In genomic region chr6:139751179-139751578, GRCh38 we compare ENCODE assay signal across 23 cellular contexts.
A peak's percentile ranks its signal among the peaks of the same experiment; 100 is the strongest.
DNase-seq lines count a peak whose midpoint lies in the region; ATAC-seq, FAIRE-seq and TF ChIP-seq lines count a peak whose summit lies in the region.
"Had no signal": no experiment of that assay in that cellular context is flagged by ENCODE, and none has a peak within 500 bp of the region (broad histone marks: within the 10 kb centered on the region; RNA-seq: fewer than 3 reads in every experiment).

No MANE protein-coding gene starts in this region.

- H3K4me3 Mint-ChIP-seq in astrocyte (ENCODE audit: unreplicated experiment), result no peak overlapping the region
- H3K4me3 Mint-ChIP-seq: activated CD8-positive, alpha-beta T cell treated with anti-CD3 and anti-CD28 coated beads for 36 hours; CD4-positive, alpha-beta T cell had no signal

- no peaks in the 10 kb centered on the region for H3K9me3 Mint-ChIP-seq in astrocyte (ENCODE audit: unreplicated experiment)
- H3K9me3 Mint-ChIP-seq: activated CD8-positive, alpha-beta T cell treated with anti-CD3 and anti-CD28 coated beads for 36 hours; CD4-positive, alpha-beta T cell had no signal

- no peak overlapping the region for H2AFZ ChIP-seq in astrocyte (ENCODE audit: low read depth, low read length)
- H2AFZ ChIP-seq in osteoblast (ENCODE audit: low read length), result peak overlapping the region; percentile 56

- DNase-seq in ELR (ENCODE audit: low read depth) (peak; percentile 41), astrocyte (ENCODE audit: low read depth) (no peak), fibroblast of the conjunctiva (ENCODE audit: low read depth) (peak; percentile 88), osteoblast (ENCODE audit: insufficient read length, low spot score, missing footprints) (no peak), KBM-7 (no peak), NCI-H1105 treated with DMSO at 0.1 percent for 48 hours (lab: John Stamatoyannopoulos, UW) (no peak)
- DNase-seq: activated CD8-positive, alpha-beta T cell treated with anti-CD3 and anti-CD28 coated beads for 36 hours; activated naive CD4-positive, alpha-beta T cell; CD4-positive, alpha-beta T cell; cerebellar nuclear complex; DMS 273 treated with DMSO at 0.1 percent for 48 hours; effector CD4-positive, alpha-beta T cell; kidney glomerular epithelial cell; mammary epithelial cell; NCI-H146; NCI-H2171 treated with DMSO at 0.1 percent for 48 hours; NCI-H69; substantia nigra; SW 1271; uterus had no signal

- H3K79me2 ChIP-seq in astrocyte (ENCODE audit: insufficient read depth, low read length) (no peaks in the 10 kb centered on the region), osteoblast (ENCODE audit: insufficient read depth, low read length) (no peaks in the 10 kb centered on the region)

- ATAC-seq in GM21529 (IDR thresholded peaks at IDR 0.05; ENCODE audit: unreplicated experiment), result no peak
- no peak for ATAC-seq in GM18519 (IDR thresholded peaks at IDR 0.05; ENCODE audit: low FRiP score, unreplicated experiment)
- ATAC-seq: activated CD8-positive, alpha-beta T cell treated with anti-CD3 and anti-CD28 coated beads for 36 hours; K562 had no signal

- H3K4me1 ChIP-seq in astrocyte (ENCODE audit: insufficient read depth, low read length) (peaks cover 23% of the 10 kb centered on the region), osteoblast (ENCODE audit: insufficient read depth, low read length) (peaks cover 65% of the 10 kb centered on the region)
- H3K4me1 ChIP-seq: uterus had no signal

- H3K4me2 ChIP-seq in astrocyte (ENCODE audit: low read length) (no peak overlapping the region), osteoblast (ENCODE audit: insufficient read depth, low read length) (peak overlapping the region; percentile 29)

- no peak overlapping the region for H3K27ac Mint-ChIP-seq in astrocyte (ENCODE audit: unreplicated experiment)
- H3K27ac Mint-ChIP-seq: activated CD8-positive, alpha-beta T cell treated with anti-CD3 and anti-CD28 coated beads for 36 hours; CD4-positive, alpha-beta T cell had no signal

- H4K20me1 ChIP-seq in astrocyte (ENCODE audit: insufficient read depth, low read length) (no peaks in the 10 kb centered on the region), osteoblast (ENCODE audit: insufficient read depth, low read length) (no peaks in the 10 kb centered on the region)

- peaks cover 45% of the 10 kb centered on the region for H3K4me1 Mint-ChIP-seq in astrocyte (ENCODE audit: low read depth, unreplicated experiment)

- H3K4me3 ChIP-seq in astrocyte (ENCODE audit: insufficient read depth, low read depth, low read length) (no peak overlapping the region), osteoblast (ENCODE audit: insufficient read depth, low read length) (peak overlapping the region; percentile 12)
- H3K4me3 ChIP-seq: K562, uterus had no signal

- no peaks in the 10 kb centered on the region for H3K36me3 Mint-ChIP-seq in astrocyte (ENCODE audit: low read depth, unreplicated experiment)

- no peak for FAIRE-seq in astrocyte (lab: Jason Lieb, UNC)
- FAIRE-seq: K562 had no signal

- H3K9ac ChIP-seq in astrocyte (ENCODE audit: low read length), result no peak overlapping the region

- TF ChIP-seq CTCF in astrocyte (IDR thresholded peaks at IDR 0.05; ENCODE audit: insufficient read depth, low read depth, low read length) (no peak), osteoblast (IDR thresholded peaks at IDR 0.05; ENCODE audit: extremely low read depth, low read depth, low read length) (no peak)

- no peaks in the 10 kb centered on the region for H3K27me3 Mint-ChIP-seq in astrocyte (ENCODE audit: low read depth, unreplicated experiment)
- H3K27me3 Mint-ChIP-seq: CD4-positive, alpha-beta T cell had no signal

- H3K36me3 ChIP-seq in astrocyte (ENCODE audit: insufficient read depth, low read length) (no peaks in the 10 kb centered on the region), osteoblast (ENCODE audit: insufficient read depth, low read length) (no peaks in the 10 kb centered on the region)
- H3K36me3 ChIP-seq: uterus had no signal

- no peaks in the 10 kb centered on the region for H3K9me3 ChIP-seq in astrocyte (ENCODE audit: insufficient read depth, low read depth, low read length)
- H3K9me3 ChIP-seq in osteoblast (ENCODE audit: low read depth, low read length), result no peaks in the 10 kb centered on the region
- H3K9me3 ChIP-seq: uterus had no signal

- H3K27ac ChIP-seq in astrocyte (ENCODE audit: low read depth, low read length) (peak overlapping the region; percentile 14), osteoblast (ENCODE audit: low read depth, low read length) (peak overlapping the region; percentile 79)
- H3K27ac ChIP-seq: uterus had no signal

- no peaks in the 10 kb centered on the region for H3K27me3 ChIP-seq in astrocyte (ENCODE audit: insufficient read depth, low read length)
- H3K27me3 ChIP-seq in osteoblast (ENCODE audit: insufficient read depth, low read length), result no peaks in the 10 kb centered on the region
- H3K27me3 ChIP-seq: uterus had no signal

- in situ Hi-C loops in KBM-7 (cut with MboI; ENCODE audit: low pct_unique_long_range_greater_than_20kb, low sequenced_read_pairs), result no loop called here

Comparison
In these comparisons a context has a peak if more than half of its experiments do, and no peak if none do; other contexts are left out.
1. DNase-seq: peak in ELR (single experiment) and fibroblast of the conjunctiva (single experiment); none in astrocyte (single experiment), osteoblast (single experiment), KBM-7 (single experiment) and NCI-H1105 treated with DMSO at 0.1 percent for 48 hours (single experiment).